ENCODE assay signal across 8 cellular contexts in the genomic region with DNA sequence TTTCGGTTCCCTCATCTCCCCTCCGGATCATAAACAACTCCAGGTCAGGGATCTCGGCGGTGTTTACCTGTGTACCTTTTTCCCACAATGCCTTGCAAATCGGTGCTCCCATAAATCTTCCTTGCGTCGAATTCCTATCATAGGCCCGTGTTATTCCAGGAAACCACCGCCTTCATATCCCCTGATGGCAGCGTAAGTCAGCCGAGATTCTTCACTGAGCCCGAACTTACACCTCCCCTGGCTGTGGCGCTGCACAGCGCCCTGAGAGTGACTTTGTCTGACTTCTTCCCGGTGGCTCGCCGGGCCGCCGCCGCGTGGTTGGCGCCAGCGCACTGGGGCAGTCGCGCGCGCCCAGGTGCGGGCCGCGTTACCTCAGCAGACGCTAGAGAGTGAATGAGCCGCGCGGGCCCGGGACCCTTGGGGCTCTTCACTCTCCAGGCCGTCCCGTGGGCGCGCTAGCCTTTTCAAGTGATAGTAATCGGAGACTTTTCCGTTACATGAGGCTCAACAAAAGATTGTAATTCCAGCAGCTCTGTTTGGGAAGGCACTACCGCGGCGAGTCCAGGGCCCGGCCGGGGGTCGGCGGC.
A peak's percentile ranks its signal among the peaks of the same experiment; 100 is the strongest.
DNase-seq lines count a peak whose midpoint lies in the region; ATAC-seq and TF ChIP-seq lines count a peak whose summit lies in the region.

No MANE protein-coding gene starts in this region.

- no peak overlapping the region for H3K9ac ChIP-seq in muscle layer of colon (ENCODE audit: low read length)

- CTCF ChIA-PET in activated CD8-positive, alpha-beta memory T cell treated with anti-CD3 and anti-CD28 coated beads, Interleukin-2, amount 10 ng/mL, durations not matched to agents 7 days and 5 days (lab: Charles Lee) = interaction anchor here (0.7 to 5.9 kb wide), 12 partner anchors 9 to 734 kb away, joined by 3 to 87 read pairs (median 5); partner anchors contain the start of gene EML6

- peak overlapping the region; percentile 97 for H3K4me3 ChIP-seq in epithelial cell of esophagus (ENCODE audit: low read length)
- peak overlapping the region; percentile 33 to 70 for H3K4me3 ChIP-seq in muscle layer of colon (ENCODE audit: low read depth in 1 of 2, low read length in 2 of 2)

- no peaks in the 10 kb centered on the region for H3K9me3 ChIP-seq in muscle layer of colon (ENCODE audit: low read length)

- peak; percentile 49 for ATAC-seq in HG03045 (IDR thresholded peaks at IDR 0.05; ENCODE audit: unreplicated experiment)
- peak; percentile 61 for ATAC-seq in activated CD8-positive, alpha-beta memory T cell treated with anti-CD3 and anti-CD28 coated beads, Interleukin-2, amount 10 ng/mL, durations not matched to agents 7 days and 5 days
- peak; percentile 71 for ATAC-seq in stimulated activated naive CD8-positive, alpha-beta T cell treated with anti-CD3 and anti-CD28 coated beads, Interleukin-15, amount 100 ng/mL, for 72 hours

- H3K36me3 Mint-ChIP-seq in activated CD8-positive, alpha-beta memory T cell treated with anti-CD3 and anti-CD28 coated beads, Interleukin-2, amount 10 ng/mL, durations not matched to agents 7 days and 5 days = peaks cover 14% of the 10 kb centered on the region

- H3K27ac Mint-ChIP-seq in activated CD8-positive, alpha-beta memory T cell treated with anti-CD3 and anti-CD28 coated beads, Interleukin-2, amount 10 ng/mL, durations not matched to agents 7 days and 5 days = peak overlapping the region; percentile 50
- H3K27ac Mint-ChIP-seq in stimulated activated naive CD8-positive, alpha-beta T cell treated with anti-CD3 and anti-CD28 coated beads, Interleukin-15, amount 100 ng/mL, for 72 hours = peak overlapping the region; percentile 87 to 95

- H3K9me3 Mint-ChIP-seq in activated CD8-positive, alpha-beta memory T cell treated with anti-CD3 and anti-CD28 coated beads, Interleukin-2, amount 10 ng/mL, durations not matched to agents 7 days and 5 days (ENCODE audit: low read depth) = no peaks in the 10 kb centered on the region
- H3K9me3 Mint-ChIP-seq in stimulated activated naive CD8-positive, alpha-beta T cell treated with anti-CD3 and anti-CD28 coated beads, Interleukin-15, amount 100 ng/mL, for 72 hours = no peaks in the 10 kb centered on the region

- no peaks in the 10 kb centered on the region for H3K36me3 ChIP-seq in muscle layer of colon (ENCODE audit: insufficient read depth, low read length)

- H3K27ac ChIP-seq in muscle layer of colon (ENCODE audit: low read depth, low read length) = peak overlapping the region; percentile 75

- H3K27me3 Mint-ChIP-seq in activated CD8-positive, alpha-beta memory T cell treated with anti-CD3 and anti-CD28 coated beads, Interleukin-2, amount 10 ng/mL, durations not matched to agents 7 days and 5 days = no peaks in the 10 kb centered on the region
- H3K27me3 Mint-ChIP-seq in stimulated activated naive CD8-positive, alpha-beta T cell treated with anti-CD3 and anti-CD28 coated beads, Interleukin-15, amount 100 ng/mL, for 72 hours = no peaks in the 10 kb centered on the region

- H3K27me3 ChIP-seq in muscle layer of colon (ENCODE audit: control insufficient read depth in 1 of 2, insufficient read depth in 2 of 2, low read length in 2 of 2) = no peaks in the 10 kb centered on the region

- peak; percentile 20 for TF ChIP-seq CTCF in epithelial cell of esophagus (IDR thresholded peaks at IDR 0.05; ENCODE audit: insufficient read depth, low read depth, low read length, missing control alignments)

- peaks cover 43% of the 10 kb centered on the region for H3K4me1 Mint-ChIP-seq in activated CD8-positive, alpha-beta memory T cell treated with anti-CD3 and anti-CD28 coated beads, Interleukin-2, amount 10 ng/mL, durations not matched to agents 7 days and 5 days
- H3K4me1 Mint-ChIP-seq in stimulated activated naive CD8-positive, alpha-beta T cell treated with anti-CD3 and anti-CD28 coated beads, Interleukin-15, amount 100 ng/mL, for 72 hours = peaks cover 59% of the 10 kb centered on the region

- H3K4me3 Mint-ChIP-seq in activated CD8-positive, alpha-beta memory T cell treated with anti-CD3 and anti-CD28 coated beads, Interleukin-2, amount 10 ng/mL, durations not matched to agents 7 days and 5 days = peak overlapping the region; percentile 56
- H3K4me3 Mint-ChIP-seq in stimulated activated naive CD8-positive, alpha-beta T cell treated with anti-CD3 and anti-CD28 coated beads, Interleukin-15, amount 100 ng/mL, for 72 hours = peak overlapping the region; percentile 84 to 96

- DNase-seq in NCI-H82 (lab: John Stamatoyannopoulos, UW) (peak; percentile 73), NCI-H82 treated with DMSO at 0.1 percent for 48 hours (lab: John Stamatoyannopoulos, UW; ENCODE audit: unreplicated experiment) (no peak), NCI-H460 (ENCODE audit: extremely low read depth, low read depth) (peak; percentile 55), epithelial cell of esophagus (ENCODE audit: low read depth) (peak; percentile 69)
- peak; percentile 75 for DNase-seq in activated CD8-positive, alpha-beta memory T cell treated with anti-CD3 and anti-CD28 coated beads, Interleukin-2, amount 10 ng/mL, durations not matched to agents 7 days and 5 days
- peak; percentile 73 to 75 for DNase-seq in stimulated activated naive CD8-positive, alpha-beta T cell treated with anti-CD3 and anti-CD28 coated beads, Interleukin-15, amount 100 ng/mL, for 72 hours

- H3K4me1 ChIP-seq in muscle layer of colon (ENCODE audit: insufficient read depth, low read length) = peaks cover 55% of the 10 kb centered on the region
